32 cellular contexts compared by ENCODE assay signal in genomic region chr7:106451171-106451570, GRCh38.
"Had no signal": no experiment of that assay in that cellular context is flagged by ENCODE, and none has a peak within 500 bp of the region (broad histone marks: within the 10 kb centered on the region; RNA-seq: fewer than 3 reads in every experiment).

No MANE protein-coding gene starts in this region.

- H3K4me3 Mint-ChIP-seq: activated B cell treated with CpG ODN at 0.5 μM for 24 hours; activated CD8-positive, alpha-beta T cell treated with anti-CD3 and anti-CD28 coated beads for 36 hours; activated naive CD4-positive, alpha-beta T cell treated with anti-CD3 and anti-CD28 coated beads for 36 hours; activated naive CD8-positive, alpha-beta T cell treated with anti-CD3 and anti-CD28 coated beads, Interleukin-2, amount 10 ng/mL, durations not matched to agents 7 days and 5 days; activated T-cell treated with anti-CD3 and anti-CD28 coated beads, Interleukin-2, amount 50 U/mL, for 4 hours; activated T-helper 17 cell treated with anti-CD3 and anti-CD28 coated beads, Interleukin-2, amount 50 U/mL, for 72 hours; brain; central memory CD8-positive, alpha-beta T cell; dendritic cell treated with granulocyte-macrophage colony-stimulating factor and Interleukin-4, amounts not matched to agents 40 ng/mL and 50 ng/mL, for 4 days; endodermal cell; T-helper 17 cell; T-helper 2 cell treated with Interferon-gamma antibody and Interleukin-4, amounts not matched to agents 5 μg/mL and 100 μg/mL, for 36 hours had no signal

- H3K27ac ChIP-seq: ascending aorta, coronary artery, dorsolateral prefrontal cortex, esophagus squamous epithelium, gastrocnemius medialis, heart left ventricle, WERI-Rb-1 had no signal

- H3K9me3 Mint-ChIP-seq: central memory CD8-positive, alpha-beta T cell had no signal

- ATAC-seq: activated CD4-positive, CD25-positive, alpha-beta regulatory T cell treated with anti-CD3 and anti-CD28 coated beads, Interleukin-2, amount 50 U/mL, for 24 hours; activated CD8-positive, alpha-beta T cell treated with anti-CD3 and anti-CD28 coated beads for 36 hours; activated naive CD4-positive, alpha-beta T cell treated with anti-CD3 and anti-CD28 coated beads, Interleukin-2, amount 50 U/mL, for 72 hours; activated T-cell treated with anti-CD3 and anti-CD28 coated beads, Interleukin-2, amount 50 U/mL, for 4 hours; activated T-helper 17 cell treated with anti-CD3 and anti-CD28 coated beads, Interleukin-2, amount 50 U/mL, for 72 hours; gastrocnemius medialis; heart left ventricle; T-helper 17 cell had no signal

- DNase-seq: activated B cell treated with CpG ODN at 0.5 μM for 24 hours; activated CD4-positive, alpha-beta T cell treated with anti-CD3 and anti-CD28 coated beads for 48 hours; activated CD4-positive, alpha-beta T cell treated with anti-CD3 and anti-CD28 coated beads, Interleukin-2, amount 50 U/mL, for 1 hour; activated CD4-positive, alpha-beta T cell treated with anti-CD3 and anti-CD28 coated beads, Interleukin-2, amount 50 U/mL, for 48 hours; activated CD8-positive, alpha-beta memory T cell treated with anti-CD3 and anti-CD28 coated beads for 24 hours; activated CD8-positive, alpha-beta T cell treated with anti-CD3 and anti-CD28 coated beads for 36 hours; activated effector memory CD4-positive, alpha-beta T cell treated with Interleukin-2 at 50 U/mL for 16 hours; activated naive CD4-positive, alpha-beta T cell treated with anti-CD3 and anti-CD28 coated beads for 36 hours; activated naive CD8-positive, alpha-beta T cell treated with anti-CD3 and anti-CD28 coated beads, Interleukin-2, amount 10 ng/mL, durations not matched to agents 7 days and 5 days; activated T-cell treated with anti-CD3 and anti-CD28 coated beads, Interleukin-2, amount 50 U/mL, for 4 hours; dorsolateral prefrontal cortex; effector memory CD4-positive, alpha-beta T cell; endodermal cell; esophagus squamous epithelium; foreskin fibroblast; gastrocnemius medialis; glutamatergic neuron; heart left ventricle; T-helper 1 cell; T-helper 17 cell; T1000; WERI-Rb-1 had no signal

- H3K36me3 ChIP-seq: ascending aorta, esophagus squamous epithelium, gastrocnemius medialis, heart left ventricle, WERI-Rb-1 had no signal

- FAIRE-seq: bronchial epithelial cell had no signal

- H3K27me3 Mint-ChIP-seq: activated T-helper 17 cell treated with anti-CD3 and anti-CD28 coated beads, Interleukin-2, amount 50 U/mL, for 72 hours; dendritic cell treated with granulocyte-macrophage colony-stimulating factor and Interleukin-4, amounts not matched to agents 40 ng/mL and 50 ng/mL, for 4 days had no signal

- H3K4me1 ChIP-seq: ascending aorta, gastrocnemius medialis, heart left ventricle had no signal

- H3K9me3 ChIP-seq: ascending aorta, gastrocnemius medialis had no signal

- H3K27me3 ChIP-seq: ascending aorta, esophagus squamous epithelium, gastrocnemius medialis, heart left ventricle had no signal

- H3K4me1 Mint-ChIP-seq: activated B cell treated with CpG ODN at 0.5 μM for 24 hours; activated naive CD8-positive, alpha-beta T cell treated with anti-CD3 and anti-CD28 coated beads, Interleukin-2, amount 10 ng/mL, durations not matched to agents 7 days and 5 days; activated T-helper 17 cell treated with anti-CD3 and anti-CD28 coated beads, Interleukin-2, amount 50 U/mL, for 72 hours; brain; central memory CD8-positive, alpha-beta T cell; endodermal cell; T-helper 17 cell had no signal

- H3K4me3 ChIP-seq: ascending aorta, coronary artery, dorsolateral prefrontal cortex, esophagus squamous epithelium, gastrocnemius medialis, heart left ventricle had no signal

- H3K36me3 Mint-ChIP-seq: brain had no signal

- H3K27ac Mint-ChIP-seq: activated B cell treated with CpG ODN at 0.5 μM for 24 hours; activated CD8-positive, alpha-beta T cell treated with anti-CD3 and anti-CD28 coated beads for 36 hours; activated naive CD4-positive, alpha-beta T cell treated with anti-CD3 and anti-CD28 coated beads for 36 hours; activated naive CD4-positive, alpha-beta T cell treated with anti-CD3 and anti-CD28 coated beads, Interleukin-2, amount 50 U/mL, for 72 hours; activated naive CD8-positive, alpha-beta T cell treated with anti-CD3 and anti-CD28 coated beads, Interleukin-2, amount 10 ng/mL, durations not matched to agents 7 days and 5 days; activated T-helper 17 cell treated with anti-CD3 and anti-CD28 coated beads, Interleukin-2, amount 50 U/mL, for 72 hours; brain; dendritic cell treated with granulocyte-macrophage colony-stimulating factor and Interleukin-4, amounts not matched to agents 40 ng/mL and 50 ng/mL, for 4 days; endodermal cell; T-helper 17 cell; T-helper 2 cell treated with Interferon-gamma antibody and Interleukin-4, amounts not matched to agents 5 μg/mL and 100 μg/mL, for 36 hours had no signal
